19 cellular contexts compared by ENCODE assay signal in the genomic region with DNA sequence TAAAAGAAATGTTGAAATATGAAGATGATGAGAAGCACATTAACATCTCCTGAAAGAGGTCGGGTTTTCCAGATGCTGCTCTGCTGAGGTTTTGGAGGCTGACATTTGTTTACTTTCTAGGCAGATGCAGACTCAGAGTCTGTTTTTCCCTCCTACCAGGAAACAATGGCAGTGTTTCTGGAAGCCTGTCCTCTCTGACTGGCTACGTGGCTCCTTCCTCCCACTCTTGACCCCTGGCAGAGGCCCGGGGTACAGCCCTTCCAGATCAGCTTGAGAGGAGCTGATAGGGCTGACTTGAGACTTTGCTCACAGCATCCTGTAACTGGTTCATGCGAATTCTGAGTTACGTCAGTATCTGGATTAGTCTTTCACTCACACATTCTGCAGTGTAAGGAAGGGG. TPM values are rescaled to one million over a fixed set of nuclear protein-coding genes. Genes with fewer than 3 reads are reported as not detected.
DNase-seq lines count a peak whose midpoint lies in the region; ATAC-seq and TF ChIP-seq lines count a peak whose summit lies in the region.
"Had no signal": no experiment of that assay in that cellular context is flagged by ENCODE, and none has a peak within 500 bp of the region (broad histone marks: within the 10 kb centered on the region; RNA-seq: fewer than 3 reads in every experiment).

No MANE protein-coding gene starts in this region.

- H3K27me3 ChIP-seq in body of pancreas: no peaks in the 10 kb centered on the region
- no peaks in the 10 kb centered on the region for H3K27me3 ChIP-seq in stomach
- H3K27me3 ChIP-seq: tibial nerve had no signal

- no peak for TF ChIP-seq POLR2A in body of pancreas (IDR thresholded peaks at IDR 0.05)
- TF ChIP-seq POLR2A in stomach (IDR thresholded peaks at IDR 0.05): no peak

- DNase-seq in activated naive CD4-positive, alpha-beta T cell treated with anti-CD3 and anti-CD28 coated beads, Interleukin-2, amount 50 U/mL, for 72 hours (ENCODE audit: low spot score in 2 of 2): no peak
- DNase-seq in activated naive CD4-positive, alpha-beta T cell (lab: John Stamatoyannopoulos, UW): no peak
- peak in 2 of 4 donors; percentile 18 to 49 for DNase-seq in body of pancreas
- peak; percentile 5 for DNase-seq in left kidney (ENCODE audit: low read depth, low spot score)
- no peak for DNase-seq in stomach
- DNase-seq in EL: no peak
- DNase-seq in iPS-NIHi11 (ENCODE audit: low spot score): no peak
- DNase-seq: activated B cell treated with CpG ODN at 0.5 μM for 24 hours, activated gamma-delta T cell, DMS 273 treated with DMSO at 0.1 percent for 48 hours, Kasumi-1, NCI-H1436, NCI-H510A, occipital lobe had no signal

- ATAC-seq in activated naive CD4-positive, alpha-beta T cell treated with anti-CD3 and anti-CD28 coated beads, Interleukin-2, amount 50 U/mL, for 72 hours: no peak
- ATAC-seq in body of pancreas (peak; percentile 39), GM18873 (IDR thresholded peaks at IDR 0.05; ENCODE audit: low FRiP score, unreplicated experiment) (no peak)
- ATAC-seq: HCT116 had no signal

- TF ChIP-seq CTCF in body of pancreas (IDR thresholded peaks at IDR 0.05): no peak
- no peak for TF ChIP-seq CTCF in stomach (IDR thresholded peaks at IDR 0.05)

- 60 to 71% methylated on average over 5 of the region's 5 CpGs for WGBS in body of pancreas, 2 donors
- WGBS in stomach, 5 donors: 38 to 60% (median 58%) methylated on average over 5 of the region's 5 CpGs

- intact Hi-C loops in body of pancreas (cut with DNase I): no loop called here
- intact Hi-C loops in stomach (cut with DNase I; ENCODE audit: low total_unique reads): loop anchor here (10.0 kb wide), 1 partner anchor 66 kb away; the partner anchor contains the start of gene RBM17

- H3K27ac ChIP-seq in body of pancreas (peak overlapping the region in 1 of 4 donors; percentile 56), stomach (peak overlapping the region; percentile 44 to 71 (median 64))

- H3K36me3 Mint-ChIP-seq in activated naive CD4-positive, alpha-beta T cell treated with anti-CD3 and anti-CD28 coated beads, Interleukin-2, amount 50 U/mL, for 72 hours: peaks cover 63 to 96% of the 10 kb centered on the region in 2 donors

- H3K4me1 ChIP-seq in body of pancreas (no peaks in the 10 kb centered on the region), stomach (peaks cover 0 to 12% (median 9%) of the 10 kb centered on the region in 4 donors)

- peak overlapping the region; percentile 79 to 81 for H3K27ac Mint-ChIP-seq in activated naive CD4-positive, alpha-beta T cell treated with anti-CD3 and anti-CD28 coated beads, Interleukin-2, amount 50 U/mL, for 72 hours
- H3K27ac Mint-ChIP-seq: activated B cell treated with CpG ODN at 0.5 μM for 24 hours had no signal

- no peaks in the 10 kb centered on the region for H3K9me3 ChIP-seq in body of pancreas
- no peaks in the 10 kb centered on the region for H3K9me3 ChIP-seq in stomach
- H3K9me3 ChIP-seq: tibial nerve had no signal

- no peak for TF ChIP-seq EP300 in stomach (IDR thresholded peaks at IDR 0.05)

- H3K9me3 Mint-ChIP-seq in activated naive CD4-positive, alpha-beta T cell treated with anti-CD3 and anti-CD28 coated beads, Interleukin-2, amount 50 U/mL, for 72 hours: no peaks in the 10 kb centered on the region
- H3K9me3 Mint-ChIP-seq: activated B cell treated with CpG ODN at 0.5 μM for 24 hours had no signal

- H3K4me3 ChIP-seq in body of pancreas (no peak overlapping the region), stomach (no peak overlapping the region)
- H3K4me3 ChIP-seq: lung, tibial nerve had no signal

- no peaks in the 10 kb centered on the region for H3K36me3 ChIP-seq in body of pancreas (replicated peaks in 1 of 2; ENCODE audit: insufficient read depth in 1 of 2, low read depth in 2 of 2)
- H3K36me3 ChIP-seq in stomach: no peaks in the 10 kb centered on the region
- H3K36me3 ChIP-seq: tibial nerve had no signal

RNA-seq across cellular contexts. Expression of gene IL15RA, which starts 41.1 kb away (rescaled TPM):
- 10 to 100 TPM in 1 of 2 donors, 1 to 10 TPM in 1; 6.6 to 16.7 TPM for total RNA-seq in activated naive CD4-positive, alpha-beta T cell treated with anti-CD3 and anti-CD28 coated beads, Interleukin-2, amount 50 U/mL, for 72 hours
- 10 to 100 TPM; 14.3 to 15.5 TPM for total RNA-seq in body of pancreas
- 10 to 100 TPM in 3 of 5 donors, 1 to 10 TPM in 2; 6.7 to 63.0 (median 16.1) TPM for total RNA-seq in stomach
- polyA plus RNA-seq in stomach: 10 to 100 TPM; 13.9 to 26.1 (median 15.7) TPM
- total RNA-seq: occipital lobe had no signal

RNA-seq across cellular contexts. Expression of gene IL2RA, which starts 43.7 kb away (rescaled TPM):
- 100 to 1,000 TPM; 531 to 706 TPM for total RNA-seq in activated naive CD4-positive, alpha-beta T cell treated with anti-CD3 and anti-CD28 coated beads, Interleukin-2, amount 50 U/mL, for 72 hours
- total RNA-seq in body of pancreas (under 1 TPM; 0.52 to 0.99 TPM), stomach (1 to 10 TPM in 2 of 5 donors, under 1 TPM in 1, not detected in 2; 0.45 to 2.3 (median 1.5) TPM)
- 1 to 10 TPM in 1 of 3 donors, under 1 TPM in 2; 0.46 to 1.3 (median 0.60) TPM for polyA plus RNA-seq in stomach
- total RNA-seq: bronchial epithelial cell, occipital lobe had no signal

Comparison
In these comparisons a context has a peak if more than half of its experiments do, and no peak if none do; other contexts are left out.
1. RNA of gene IL2RA, which starts 43.7 kb away (total RNA-seq): 531 to 706 TPM in activated naive CD4-positive, alpha-beta T cell treated with anti-CD3 and anti-CD28 coated beads, Interleukin-2, amount 50 U/mL, for 72 hours; 0.52 to 0.99 TPM in body of pancreas and 0.45 to 2.3 TPM in stomach; every median in the first group is over 100 times any median in the second.